ENCODE assay signal across 11 cellular contexts in the genomic region with DNA sequence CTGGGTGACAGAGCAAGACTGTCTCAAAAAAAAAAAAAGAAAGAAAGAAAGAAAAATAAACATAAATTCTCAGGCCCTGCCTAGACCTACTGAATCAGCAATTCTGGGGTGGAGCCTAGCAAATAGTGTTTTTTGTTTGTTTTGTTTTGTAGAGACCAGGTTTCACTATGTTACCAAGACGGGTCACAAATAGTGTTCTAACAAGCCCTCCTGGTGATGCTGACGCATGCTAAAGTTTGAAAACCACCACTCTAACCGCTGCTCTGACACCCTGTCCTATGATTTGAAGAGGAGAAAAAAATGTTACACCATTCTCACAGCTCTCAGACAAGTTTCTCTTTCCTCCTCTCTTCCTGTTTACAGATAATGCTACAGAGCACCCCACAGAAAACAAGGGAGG. TPM values are rescaled to one million over a fixed set of nuclear protein-coding genes. Genes with fewer than 3 reads are reported as not detected.
DNase-seq lines count a peak whose midpoint lies in the region; ATAC-seq and TF ChIP-seq lines count a peak whose summit lies in the region.
"Had no signal": no experiment of that assay in that cellular context is flagged by ENCODE, and none has a peak within 500 bp of the region (broad histone marks: within the 10 kb centered on the region; RNA-seq: fewer than 3 reads in every experiment).

No MANE protein-coding gene starts in this region.

- no peak overlapping the region for H3K27ac ChIP-seq in iPS-20b (ENCODE audit: low read length)
- H3K27ac ChIP-seq: pancreas had no signal

- DNase-seq in stimulated activated naive CD4-positive, alpha-beta T cell treated with Interleukin-2 at 50 U/mL for 16 hours (lab: John Stamatoyannopoulos, UW) = peak; percentile 50
- DNase-seq in stimulated activated naive CD4-positive, alpha-beta T cell (lab: John Stamatoyannopoulos, UW) = no peak
- peak; percentile 59 for DNase-seq in activated CD8-positive, alpha-beta T cell treated with anti-CD3 and anti-CD28 coated beads for 36 hours
- no peak for DNase-seq in NCI-H1417 treated with DMSO at 0.1 percent for 48 hours (lab: John Stamatoyannopoulos, UW)
- no peak for DNase-seq in GM03348 (ENCODE audit: low spot score)
- DNase-seq: dermis blood vessel endothelial cell, HCEC 1CT, pancreas had no signal

- intact Hi-C loops in activated CD8-positive, alpha-beta T cell treated with anti-CD3 and anti-CD28 coated beads for 36 hours (cut with micrococcal nuclease) = no loop called here

- H3K27me3 Mint-ChIP-seq in activated CD8-positive, alpha-beta T cell treated with anti-CD3 and anti-CD28 coated beads for 36 hours = no peaks in the 10 kb centered on the region

- peaks cover 34% of the 10 kb centered on the region for H3K36me3 ChIP-seq in iPS-20b (ENCODE audit: insufficient read depth, low read depth, low read length)

- no peaks in the 10 kb centered on the region for H3K4me1 ChIP-seq in iPS-20b (ENCODE audit: insufficient read depth, low read length)

- TF ChIP-seq CTCF in activated CD8-positive, alpha-beta T cell treated with anti-CD3 and anti-CD28 coated beads for 36 hours (IDR thresholded peaks at IDR 0.05) = no peak

- H3K4me1 Mint-ChIP-seq in activated CD8-positive, alpha-beta T cell treated with anti-CD3 and anti-CD28 coated beads for 36 hours (ENCODE audit: low read depth) = peaks cover 37% of the 10 kb centered on the region

- H3K9me3 Mint-ChIP-seq in activated CD8-positive, alpha-beta T cell treated with anti-CD3 and anti-CD28 coated beads for 36 hours = no peaks in the 10 kb centered on the region

- H3K9ac ChIP-seq in iPS-20b (ENCODE audit: low read depth, low read length) = no peak overlapping the region; the same call in 1 of the 2 replicates

- H3K4me3 Mint-ChIP-seq in activated CD8-positive, alpha-beta T cell treated with anti-CD3 and anti-CD28 coated beads for 36 hours = peak overlapping the region; percentile 91

- H3K27ac Mint-ChIP-seq in activated CD8-positive, alpha-beta T cell treated with anti-CD3 and anti-CD28 coated beads for 36 hours = peak overlapping the region; percentile 94

- CTCF ChIA-PET in activated CD8-positive, alpha-beta T cell treated with anti-CD3 and anti-CD28 coated beads for 36 hours (lab: Charles Lee) = interaction anchor here (0.8 to 3.7 kb wide), 4 partner anchors 10 to 93 kb away, joined by 3 to 25 read pairs (median 4); partner anchors contain the start of gene SCRN2

- POLR2A ChIA-PET in activated CD8-positive, alpha-beta T cell treated with anti-CD3 and anti-CD28 coated beads for 36 hours (lab: Charles Lee) = interaction anchor here (1.2 kb wide), 1 partner anchor 123 kb away, joined by 3 read pairs; no protein-coding TSS in a partner anchor

- ATAC-seq in activated CD8-positive, alpha-beta T cell treated with anti-CD3 and anti-CD28 coated beads for 36 hours = peak; percentile 54
- ATAC-seq in GM18873 (IDR thresholded peaks at IDR 0.05; ENCODE audit: low FRiP score, unreplicated experiment) (no peak), GM19035 (IDR thresholded peaks at IDR 0.05; ENCODE audit: unreplicated experiment) (no peak)
- ATAC-seq: pancreas had no signal

- H3K4me3 ChIP-seq in iPS-20b (ENCODE audit: low read length) = 0 out of 2 replicates have a peak overlapping the region, but pooled peaks have one; percentile 100

- H3K9me3 ChIP-seq in iPS-20b (ENCODE audit: insufficient read depth, low read depth, low read length) = no peaks in the 10 kb centered on the region
- H3K9me3 ChIP-seq: pancreas had no signal

- no peaks in the 10 kb centered on the region for H3K27me3 ChIP-seq in iPS-20b (ENCODE audit: insufficient read depth, low read length)
- H3K27me3 ChIP-seq: pancreas had no signal

- H3K36me3 Mint-ChIP-seq in activated CD8-positive, alpha-beta T cell treated with anti-CD3 and anti-CD28 coated beads for 36 hours (ENCODE audit: low read depth) = peaks cover 23% of the 10 kb centered on the region

RNA-seq across cellular contexts. Expression of gene MRPL10, which starts 1.5 kb away (rescaled TPM):
- total RNA-seq in activated CD8-positive, alpha-beta T cell treated with anti-CD3 and anti-CD28 coated beads for 36 hours = 10 to 100 TPM; 66.5 to 67.0 TPM

RNA-seq across cellular contexts. Expression of gene LRRC46, which starts 1.6 kb away (rescaled TPM):
- under 1 TPM; 0.38 to 0.67 TPM for total RNA-seq in activated CD8-positive, alpha-beta T cell treated with anti-CD3 and anti-CD28 coated beads for 36 hours
- total RNA-seq: dermis blood vessel endothelial cell had no signal

RNA-seq across cellular contexts. Expression of gene OSBPL7, which starts 8.3 kb away (rescaled TPM):
- total RNA-seq in activated CD8-positive, alpha-beta T cell treated with anti-CD3 and anti-CD28 coated beads for 36 hours = 10 to 100 TPM; 18.0 to 19.8 TPM

RNA-seq across cellular contexts. Expression of gene SCRN2, which starts 11.2 kb away (rescaled TPM):
- 10 to 100 TPM; 21.0 to 23.8 TPM for total RNA-seq in activated CD8-positive, alpha-beta T cell treated with anti-CD3 and anti-CD28 coated beads for 36 hours

RNA-seq across cellular contexts. Expression of gene SP6, which starts 21.1 kb away (rescaled TPM):
- total RNA-seq in activated CD8-positive, alpha-beta T cell treated with anti-CD3 and anti-CD28 coated beads for 36 hours = under 1 TPM; 0.13 to 0.18 TPM

Comparison
In these comparisons a context has a peak if more than half of its experiments do, and no peak if none do; other contexts are left out.
1. DNase-seq: peak in stimulated activated naive CD4-positive, alpha-beta T cell treated with Interleukin-2 at 50 U/mL for 16 hours (single experiment) and activated CD8-positive, alpha-beta T cell treated with anti-CD3 and anti-CD28 coated beads for 36 hours (single experiment); none in stimulated activated naive CD4-positive, alpha-beta T cell (0 of 6), NCI-H1417 treated with DMSO at 0.1 percent for 48 hours (single experiment) and GM03348 (single experiment).